In genomic region chrX:74537011-74537390, GRCh38 we compare ENCODE assay signal across 8 cellular contexts.
DNase-seq lines count a peak whose midpoint lies in the region; ATAC-seq and TF ChIP-seq lines count a peak whose summit lies in the region.

No MANE protein-coding gene starts in this region.

- ATAC-seq in HG03196 (IDR thresholded peaks at IDR 0.05; ENCODE audit: unreplicated experiment) = no peak
- no peak for ATAC-seq in HG03442 (IDR thresholded peaks at IDR 0.05; ENCODE audit: unreplicated experiment)
- ATAC-seq in GM19395 (IDR thresholded peaks at IDR 0.05; ENCODE audit: unreplicated experiment) = no peak

- no peaks in the 10 kb centered on the region for H3K36me3 ChIP-seq in CD4-positive, alpha-beta memory T cell (ENCODE audit: insufficient read depth, low read length)
- H3K36me3 ChIP-seq in endodermal cell (ENCODE audit: control insufficient read depth, insufficient read depth, low read length) = no peaks in the 10 kb centered on the region

- H3K9ac ChIP-seq in endodermal cell (ENCODE audit: extremely low read depth, low read length, poor library complexity, severe bottlenecking) = no peak overlapping the region

- WGBS in endodermal cell (ENCODE audit: insufficient coverage in 1 of 2, insufficient read length in 1 of 2), 2 experiments = 34% methylated on average over 7 of the region's 10 CpGs; no CpG with 5 or more reads in 1 of the 2 experiments

- H3K4me1 ChIP-seq in CD4-positive, alpha-beta memory T cell (ENCODE audit: insufficient read depth, low read length) = peaks cover 17% of the 10 kb centered on the region
- H3K4me1 ChIP-seq in endodermal cell (ENCODE audit: control insufficient read depth, insufficient read depth, low read length) = no peaks in the 10 kb centered on the region

- H3K4me3 Mint-ChIP-seq in CD4-positive, alpha-beta memory T cell = peak overlapping the region; percentile 83 to 88 (median 86)
- H3K4me3 Mint-ChIP-seq in endodermal cell (peak overlapping the region; percentile 54), nephron progenitor cell (peak overlapping the region; percentile 80)

- H3K27ac ChIP-seq in CD4-positive, alpha-beta memory T cell (ENCODE audit: low read depth, low read length) = no peak overlapping the region
- peak overlapping the region; percentile 86 for H3K27ac ChIP-seq in endodermal cell (ENCODE audit: low read depth, low read length)

- H3K4me3 ChIP-seq in CD4-positive, alpha-beta memory T cell (ENCODE audit: low read length in 2 of 2) = peak overlapping the region in 1 of 2 donors; percentile 49
- H3K4me3 ChIP-seq in endodermal cell (ENCODE audit: low read length) = peak overlapping the region; percentile 73

- CTCF ChIA-PET in CD4-positive, alpha-beta memory T cell (lab: Charles Lee; ENCODE audit: partially characterized antibody) = no interaction called here

- no peaks in the 10 kb centered on the region for H3K36me3 Mint-ChIP-seq in CD4-positive, alpha-beta memory T cell
- H3K36me3 Mint-ChIP-seq in endodermal cell (ENCODE audit: low read depth) (no peaks in the 10 kb centered on the region), nephron progenitor cell (ENCODE audit: low read depth) (peaks cover 4% of the 10 kb centered on the region)

- no peaks in the 10 kb centered on the region for H3K9me3 Mint-ChIP-seq in CD4-positive, alpha-beta memory T cell
- H3K9me3 Mint-ChIP-seq in endodermal cell (peaks cover 33% of the 10 kb centered on the region), nephron progenitor cell (peaks cover 27% of the 10 kb centered on the region)

- no peaks in the 10 kb centered on the region for H3K27me3 Mint-ChIP-seq in CD4-positive, alpha-beta memory T cell
- H3K27me3 Mint-ChIP-seq in endodermal cell (ENCODE audit: insufficient read depth) (peaks cover 25% of the 10 kb centered on the region), nephron progenitor cell (ENCODE audit: low read depth, poor library complexity) (peaks cover 2% of the 10 kb centered on the region)

- no peak for DNase-seq in CD4-positive, alpha-beta memory T cell
- peak; percentile 45 for DNase-seq in NCI-H226
- DNase-seq in endodermal cell = peak; percentile 68
- no peak for DNase-seq in nephron progenitor cell
- no peak for DNase-seq in NCI-H748 (lab: John Stamatoyannopoulos, UW; ENCODE audit: unreplicated experiment)

- H3K27me3 ChIP-seq in CD4-positive, alpha-beta memory T cell (ENCODE audit: insufficient read depth, low read length) = no peaks in the 10 kb centered on the region
- H3K27me3 ChIP-seq in endodermal cell (ENCODE audit: control insufficient read depth, insufficient read depth, low read length, poor library complexity, severe bottlenecking) = no peaks in the 10 kb centered on the region

- H3K4me1 Mint-ChIP-seq in CD4-positive, alpha-beta memory T cell = peaks cover 5 to 27% (median 9%) of the 10 kb centered on the region in 4 donors
- H3K4me1 Mint-ChIP-seq in endodermal cell (no peaks in the 10 kb centered on the region), nephron progenitor cell (peaks cover 25% of the 10 kb centered on the region)

- POLR2A ChIA-PET in CD4-positive, alpha-beta memory T cell (lab: Charles Lee; ENCODE audit: partially characterized antibody) = interaction anchor here (1.1 kb wide), 1 partner anchor 10 kb away, joined by 3 read pairs; no protein-coding TSS in a partner anchor

- intact Hi-C loops in CD4-positive, alpha-beta memory T cell (cut with micrococcal nuclease) = no loop called here

- peak overlapping the region in 4 of 7 donors; percentile 60 to 82 (median 76) for H3K27ac Mint-ChIP-seq in CD4-positive, alpha-beta memory T cell
- H3K27ac Mint-ChIP-seq in endodermal cell (no peak overlapping the region), nephron progenitor cell (peak overlapping the region; percentile 88)

- H3K9me3 ChIP-seq in CD4-positive, alpha-beta memory T cell (ENCODE audit: control insufficient read depth in 1 of 2, low read length in 2 of 2) = no peaks in the 10 kb centered on the region
- no peaks in the 10 kb centered on the region for H3K9me3 ChIP-seq in endodermal cell (ENCODE audit: control insufficient read depth, low read length)

- TF ChIP-seq CTCF in endodermal cell (conservative IDR thresholded peaks at IDR 0.05) = no peak
- TF ChIP-seq CTCF in nephron progenitor cell (IDR thresholded peaks at IDR 0.05) = no peak

Comparison
In these comparisons a context has a peak if more than half of its experiments do, and no peak if none do; other contexts are left out.
1. DNase-seq: peak in NCI-H226 (single experiment) and endodermal cell (single experiment); none in CD4-positive, alpha-beta memory T cell (0 of 5), nephron progenitor cell (single experiment) and NCI-H748 (single experiment).
2. Peak in every context shown above with its lines, with median percentiles within 50 percentile points of each other: H3K4me3 Mint-ChIP-seq.